Comparison of ENCODE assay signal across 25 cellular contexts in the genomic region with DNA sequence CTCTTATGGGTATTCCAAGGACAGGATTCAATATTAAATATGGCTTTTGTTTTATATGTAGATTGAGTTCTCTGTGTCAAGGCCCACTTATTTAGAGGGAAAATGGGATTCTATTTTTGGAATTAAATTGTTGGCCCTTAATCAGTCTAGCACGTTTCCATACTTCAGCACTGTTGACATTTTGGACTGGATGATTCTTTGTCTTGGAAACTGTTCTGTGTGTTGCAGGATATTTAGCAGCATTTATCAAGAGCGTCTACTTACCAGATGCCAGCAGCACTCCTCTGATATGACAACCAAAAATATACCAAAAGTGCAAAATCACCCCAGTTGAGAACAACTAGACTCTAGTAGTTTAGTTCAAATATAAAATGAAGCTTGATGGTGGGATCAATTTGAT.
"Had no signal": no experiment of that assay in that cellular context is flagged by ENCODE, and none has a peak within 500 bp of the region (broad histone marks: within the 10 kb centered on the region; RNA-seq: fewer than 3 reads in every experiment).

No MANE protein-coding gene starts in this region.

- H3K4me2 ChIP-seq: smooth muscle cell had no signal

- H3K36me3 ChIP-seq: lower lobe of right lung, pancreas, prostate gland, right lobe of liver, stomach, thyroid gland, transverse colon, upper lobe of left lung, vagina had no signal

- H3K4me1 ChIP-seq: lower lobe of right lung, pancreas, prostate gland, right lobe of liver, stomach, testis, thyroid gland, transverse colon, upper lobe of left lung, vagina had no signal

- H3K27me3 ChIP-seq: pancreas, right lobe of liver, stomach, testis, thyroid gland, transverse colon, upper lobe of left lung, vagina had no signal

- H3K9me3 ChIP-seq: lower lobe of right lung, pancreas, prostate gland, right lobe of liver, testis, thyroid gland, upper lobe of left lung, vagina had no signal

- FAIRE-seq: islet of Langerhans, kidney, pancreas had no signal

- DNase-seq: hypothalamus; immature natural killer cell; kidney; lower lobe of right lung; mammary epithelial cell; mesenchymal stem cell; naive thymus-derived CD8-positive, alpha-beta T cell; nucleus accumbens; pancreas; posterior cingulate gyrus; retina; right lobe of liver; stimulated activated CD4-positive, alpha-beta T cell treated with anti-CD3 and anti-CD28 coated beads, Interleukin-2, amount 100 ng/mL, for 24 hours; stimulated activated CD4-positive, alpha-beta T cell treated with anti-CD3 and anti-CD28 coated beads, Interleukin-4, amount 100 ng/mL, for 1 hour; stimulated activated naive B cell treated with anti-CD40 and anti-IgM and Interleukin-4, amounts not matched to agents 10 μg/mL and 1 μg/mL and 100 μg/mL, for 72 hours; stimulated activated naive CD8-positive, alpha-beta T cell treated with anti-CD3 and anti-CD28 coated beads, Interleukin-15, Interleukin-2, amounts not matched to agents 100 U/mL and 50 U/mL, for 24 hours; stomach; testis; thyroid gland; transverse colon; upper lobe of left lung had no signal

- H3K4me3 ChIP-seq: lower lobe of right lung, pancreas, prostate gland, right lobe of liver, smooth muscle cell, stomach, testis, thyroid gland, transverse colon, upper lobe of left lung, vagina had no signal

- ATAC-seq: lower lobe of right lung; naive thymus-derived CD8-positive, alpha-beta T cell; pancreas; right lobe of liver; stimulated activated naive B cell treated with anti-CD40 and anti-IgM and Interleukin-4, amounts not matched to agents 10 μg/mL and 1 μg/mL and 100 μg/mL, for 72 hours; stimulated activated naive CD8-positive, alpha-beta T cell treated with anti-CD3 and anti-CD28 coated beads, Interleukin-15, Interleukin-2, amounts not matched to agents 100 U/mL and 50 U/mL, for 24 hours had no signal

- H3K27ac ChIP-seq: lower lobe of right lung, pancreas, prostate gland, right lobe of liver, stomach, testis, thyroid gland, transverse colon, upper lobe of left lung, vagina had no signal
